Comparison of ENCODE assay signal across 23 cellular contexts in the genomic region with DNA sequence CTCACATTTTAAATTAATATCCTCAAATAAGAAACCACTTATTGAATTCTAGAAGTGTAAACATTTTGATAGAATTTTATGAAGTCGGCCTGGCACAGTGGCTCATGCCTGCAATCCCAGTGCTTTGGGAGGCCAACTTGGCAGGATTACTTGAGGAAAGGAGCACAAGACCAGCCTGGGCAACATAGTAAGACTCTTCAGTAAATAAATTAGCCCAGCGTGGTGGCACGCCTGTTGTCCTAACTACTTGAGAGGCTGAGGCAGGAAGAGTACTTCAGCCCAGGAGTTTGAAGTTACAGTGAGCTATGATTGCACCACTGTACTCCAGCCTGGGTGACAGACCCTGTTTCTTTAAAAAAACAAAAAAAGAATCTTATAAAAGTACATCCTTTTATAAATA.
"Had no signal": no experiment of that assay in that cellular context is flagged by ENCODE, and none has a peak within 500 bp of the region (broad histone marks: within the 10 kb centered on the region; RNA-seq: fewer than 3 reads in every experiment).

No MANE protein-coding gene starts in this region.

- DNase-seq: dorsolateral prefrontal cortex; effector CD4-positive, alpha-beta T cell; hypothalamus; immature natural killer cell; islet precursor cell; kidney glomerular epithelial cell; left colon; left ventricle myocardium superior; naive thymus-derived CD8-positive, alpha-beta T cell; nephron progenitor cell; occipital lobe; ovary; posterior cingulate gyrus; psoas muscle; right cardiac atrium; sigmoid colon; stimulated activated CD4-positive, alpha-beta T cell treated with anti-CD3 and anti-CD28 coated beads, Interleukin-2, amount 100 ng/mL, for 24 hours; stimulated activated CD4-positive, alpha-beta T cell treated with anti-CD3 and anti-CD28 coated beads, Interleukin-4, amount 100 ng/mL, for 24 hours; stimulated activated naive CD4-positive, alpha-beta T cell treated with Interleukin-2 at 50 U/mL for 16 hours; stomach; trophoblast cell had no signal

- H3K4me1 ChIP-seq: psoas muscle, sigmoid colon, stomach, thyroid gland had no signal

- ATAC-seq: left colon; left ventricle myocardium superior; naive thymus-derived CD8-positive, alpha-beta T cell; psoas muscle; right cardiac atrium; stimulated activated effector memory CD8-positive, alpha-beta T cell treated with anti-CD3 and anti-CD28 coated beads, Interleukin-12 subunit alpha, Interleukin-12 subunit beta, amount 100 ng/mL, for 72 hours had no signal

- H3K4me3 ChIP-seq: dorsolateral prefrontal cortex, ovary, psoas muscle, sigmoid colon, stomach, thyroid gland had no signal

- H3K36me3 ChIP-seq: ovary, thyroid gland had no signal

- H3K27ac ChIP-seq: dorsolateral prefrontal cortex, ovary, psoas muscle, sigmoid colon, stomach, thyroid gland had no signal

- H3K27me3 ChIP-seq: dorsolateral prefrontal cortex, ovary, sigmoid colon, stomach, thyroid gland had no signal

- H3K9me3 ChIP-seq: ovary, psoas muscle, sigmoid colon, stomach, thyroid gland had no signal
